Comparison of ENCODE assay signal across 2 cellular contexts in the genomic region with DNA sequence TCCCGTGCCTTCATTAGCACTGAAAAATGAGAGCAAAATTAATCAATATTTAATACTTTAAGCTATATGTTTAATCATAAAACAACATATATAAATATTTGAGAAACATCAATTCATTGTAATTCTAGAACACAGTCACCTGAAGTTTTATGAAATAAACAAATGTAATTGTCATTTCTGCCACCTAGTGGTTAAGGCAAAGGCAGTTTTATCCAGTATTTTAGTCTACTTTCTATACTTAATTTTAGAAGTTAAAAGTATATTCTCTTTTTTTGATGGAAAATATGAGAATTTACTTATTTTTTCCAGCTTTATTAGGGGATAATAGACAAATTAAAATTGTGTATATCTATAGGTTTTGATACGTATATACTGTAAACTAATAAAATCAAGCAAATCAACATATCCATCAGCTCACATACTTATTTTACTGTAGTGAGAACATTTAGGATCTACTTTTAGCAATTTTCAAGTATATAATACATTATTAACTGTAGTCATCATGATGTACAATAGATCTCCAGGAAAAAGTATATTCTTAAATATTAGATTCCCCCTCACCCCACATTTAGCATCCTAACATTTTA.
TF ChIP-seq lines count a peak whose summit lies in the region.

No MANE protein-coding gene starts in this region.

TF ChIP-seq in HCT116, 20 proteins besides CTCF, POLR2A, EP300 and RAD21:
- TF ChIP-seq FOSL1 (IDR thresholded peaks at IDR 0.05; ENCODE audit: low read depth) (0 out of 2 replicates have a peak, but pooled peaks have one; percentile 8), CBX3 (IDR thresholded peaks at IDR 0.05; ENCODE audit: low read depth) (no peak), EZH2phosphoT487 (IDR thresholded peaks at IDR 0.05; ENCODE audit: borderline replicate concordance) (no peak), ELF1 (IDR thresholded peaks at IDR 0.05; ENCODE audit: borderline replicate concordance, low read depth) (no peak), SRF (IDR thresholded peaks at IDR 0.05; ENCODE audit: low read depth) (no peak), SIN3A (IDR thresholded peaks at IDR 0.05; ENCODE audit: low read depth) (0 out of 2 replicates have a peak, but pooled peaks have one; percentile 24)
- TF ChIP-seq, protein P1, sequence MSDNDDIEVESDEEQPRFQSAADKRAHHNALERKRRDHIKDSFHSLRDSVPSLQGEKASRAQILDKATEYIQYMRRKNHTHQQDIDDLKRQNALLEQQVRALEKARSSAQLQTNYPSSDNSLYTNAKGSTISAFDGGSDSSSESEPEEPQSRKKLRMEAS (IDR thresholded peaks at IDR 0.05) = 0 out of 2 replicates have a peak, but pooled peaks have one; percentile 28

TF ChIP-seq in HepG2, 621 proteins besides CTCF, POLR2A, EP300 and RAD21:
- peak; percentile 35 for TF ChIP-seq STAG1 (CRISPR knock-in tag; IDR thresholded peaks at IDR 0.05)
- TF ChIP-seq, protein P2, sequence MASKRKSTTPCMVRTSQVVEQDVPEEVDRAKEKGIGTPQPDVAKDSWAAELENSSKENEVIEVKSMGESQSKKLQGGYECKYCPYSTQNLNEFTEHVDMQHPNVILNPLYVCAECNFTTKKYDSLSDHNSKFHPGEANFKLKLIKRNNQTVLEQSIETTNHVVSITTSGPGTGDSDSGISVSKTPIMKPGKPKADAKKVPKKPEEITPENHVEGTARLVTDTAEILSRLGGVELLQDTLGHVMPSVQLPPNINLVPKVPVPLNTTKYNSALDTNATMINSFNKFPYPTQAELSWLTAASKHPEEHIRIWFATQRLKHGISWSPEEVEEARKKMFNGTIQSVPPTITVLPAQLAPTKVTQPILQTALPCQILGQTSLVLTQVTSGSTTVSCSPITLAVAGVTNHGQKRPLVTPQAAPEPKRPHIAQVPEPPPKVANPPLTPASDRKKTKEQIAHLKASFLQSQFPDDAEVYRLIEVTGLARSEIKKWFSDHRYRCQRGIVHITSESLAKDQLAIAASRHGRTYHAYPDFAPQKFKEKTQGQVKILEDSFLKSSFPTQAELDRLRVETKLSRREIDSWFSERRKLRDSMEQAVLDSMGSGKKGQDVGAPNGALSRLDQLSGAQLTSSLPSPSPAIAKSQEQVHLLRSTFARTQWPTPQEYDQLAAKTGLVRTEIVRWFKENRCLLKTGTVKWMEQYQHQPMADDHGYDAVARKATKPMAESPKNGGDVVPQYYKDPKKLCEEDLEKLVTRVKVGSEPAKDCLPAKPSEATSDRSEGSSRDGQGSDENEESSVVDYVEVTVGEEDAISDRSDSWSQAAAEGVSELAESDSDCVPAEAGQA (IDR thresholded peaks at IDR 0.05; ENCODE audit: low read depth) = no peak
- TF ChIP-seq, protein P2 (CRISPR knock-in tag; IDR thresholded peaks at IDR 0.05; ENCODE audit: borderline replicate concordance) = no peak
